ENCODE assay signal across 10 cellular contexts in genomic region chr11:121372671-121373429, GRCh38.
A peak's percentile ranks its signal among the peaks of the same experiment; 100 is the strongest.
DNase-seq lines count a peak whose midpoint lies in the region; ATAC-seq and TF ChIP-seq lines count a peak whose summit lies in the region.
"Had no signal": no experiment of that assay in that cellular context is flagged by ENCODE, and none has a peak within 500 bp of the region (broad histone marks: within the 10 kb centered on the region; RNA-seq: fewer than 3 reads in every experiment).

No MANE protein-coding gene starts in this region.

- H3K4me3 ChIP-seq in PC-9 (no peak overlapping the region), lower leg skin (ENCODE audit: low read depth, poor library complexity, severe bottlenecking) (no peak overlapping the region)

- BruUV-seq in PC-9 (replicated peaks; lab: Mats Ljungman, UMichigan): no TSS peak

- DNase-seq in activated naive CD4-positive, alpha-beta T cell treated with anti-CD3 and anti-CD28 coated beads for 36 hours: peak; percentile 26
- DNase-seq in activated naive CD4-positive, alpha-beta T cell treated with anti-CD3 and anti-CD28 coated beads, Interleukin-2, amount 50 U/mL, for 16 hours: no peak
- DNase-seq in NAMALWA (ENCODE audit: low spot score): peak; percentile 53
- no peak for DNase-seq in PC-9
- DNase-seq in ecto neural progenitor cell (ENCODE audit: low spot score): no peak
- DNase-seq in lower leg skin (ENCODE audit: low spot score in 2 of 2): no peak
- DNase-seq: hypothalamus, NCI-H1436 had no signal

- no peaks in the 10 kb centered on the region for H3K9me3 ChIP-seq in PC-9 (ENCODE audit: insufficient read depth, low read depth)

- no peak overlapping the region for H2AFZ ChIP-seq in PC-9

- no peaks in the 10 kb centered on the region for H3F3A ChIP-seq in PC-9 (ENCODE audit: insufficient read depth, low read depth)

- H3K27me3 Mint-ChIP-seq in activated naive CD4-positive, alpha-beta T cell treated with anti-CD3 and anti-CD28 coated beads for 36 hours (ENCODE audit: low read depth): no peaks in the 10 kb centered on the region
- no peaks in the 10 kb centered on the region for H3K27me3 Mint-ChIP-seq in stimulated activated memory B cell treated with anti-CD40 and anti-IgM and Interleukin-4, amounts not matched to agents 10 μg/mL and 1 μg/mL and 100 μg/mL, for 72 hours

- POLR2A ChIA-PET in PC-9 (lab: Charles Lee; ENCODE audit: unreplicated experiment): no interaction called here

- 87 to 94% methylated on average over 7 of the region's 7 CpGs for WGBS in lower leg skin, 2 donors

- CTCF ChIA-PET in activated naive CD4-positive, alpha-beta T cell treated with anti-CD3 and anti-CD28 coated beads for 36 hours (lab: Charles Lee): interaction anchor here (0.8 to 0.9 kb wide), 2 partner anchors 10 to 37 kb away, joined by 3 read pairs; no protein-coding TSS in a partner anchor
- CTCF ChIA-PET in PC-9 (lab: Charles Lee): no interaction called here

- TF ChIP-seq POLR2A in lower leg skin (IDR thresholded peaks at IDR 0.05): no peak

- no peaks in the 10 kb centered on the region for H3K36me3 Mint-ChIP-seq in activated naive CD4-positive, alpha-beta T cell treated with anti-CD3 and anti-CD28 coated beads for 36 hours (ENCODE audit: low read depth)
- no peaks in the 10 kb centered on the region for H3K36me3 Mint-ChIP-seq in stimulated activated memory B cell treated with anti-CD40 and anti-IgM and Interleukin-4, amounts not matched to agents 10 μg/mL and 1 μg/mL and 100 μg/mL, for 72 hours

- H3K79me2 ChIP-seq in PC-9 (ENCODE audit: low read depth): no peaks in the 10 kb centered on the region

- peak; percentile 79 for ATAC-seq in HG02610 (IDR thresholded peaks at IDR 0.05; ENCODE audit: unreplicated experiment)
- peak; percentile 90 for ATAC-seq in stimulated activated memory B cell treated with anti-CD40 and anti-IgM and Interleukin-4, amounts not matched to agents 10 μg/mL and 1 μg/mL and 100 μg/mL, for 72 hours

- no peaks in the 10 kb centered on the region for H3K36me3 ChIP-seq in PC-9 (ENCODE audit: low read depth)

- H3K9me3 Mint-ChIP-seq in activated naive CD4-positive, alpha-beta T cell treated with anti-CD3 and anti-CD28 coated beads for 36 hours: peaks cover 1% of the 10 kb centered on the region
- H3K9me3 Mint-ChIP-seq in stimulated activated memory B cell treated with anti-CD40 and anti-IgM and Interleukin-4, amounts not matched to agents 10 μg/mL and 1 μg/mL and 100 μg/mL, for 72 hours: no peaks in the 10 kb centered on the region

- H3K27me3 ChIP-seq in PC-9 (ENCODE audit: insufficient read depth, low read depth): peaks cover 73% of the 10 kb centered on the region

- no peaks in the 10 kb centered on the region for H3K9me2 ChIP-seq in PC-9 (ENCODE audit: insufficient read depth)

- no peaks in the 10 kb centered on the region for H3K4me1 ChIP-seq in PC-9 (replicated peaks; ENCODE audit: insufficient read depth)

- H3K4me1 Mint-ChIP-seq in activated naive CD4-positive, alpha-beta T cell treated with anti-CD3 and anti-CD28 coated beads for 36 hours (ENCODE audit: low read depth): peaks cover 73% of the 10 kb centered on the region
- H3K4me1 Mint-ChIP-seq in stimulated activated memory B cell treated with anti-CD40 and anti-IgM and Interleukin-4, amounts not matched to agents 10 μg/mL and 1 μg/mL and 100 μg/mL, for 72 hours: peaks cover 49% of the 10 kb centered on the region

- TF ChIP-seq CTCF in PC-9 (conservative IDR thresholded peaks at IDR 0.05) (no peak), lower leg skin (IDR thresholded peaks at IDR 0.05) (no peak)

- intact Hi-C loops in activated naive CD4-positive, alpha-beta T cell treated with anti-CD3 and anti-CD28 coated beads for 36 hours (cut with micrococcal nuclease): loop anchor here (1.0 to 2.0 kb wide), 2 partner anchors 38 to 71 kb away; no protein-coding TSS in a partner anchor
- intact Hi-C loops in PC-9 (cut with micrococcal nuclease; ENCODE audit: unreplicated experiment) (no loop called here), lower leg skin (cut with DNase I; ENCODE audit: low total_unique reads) (no loop called here)

- H3K4me3 Mint-ChIP-seq in activated naive CD4-positive, alpha-beta T cell treated with anti-CD3 and anti-CD28 coated beads for 36 hours: peak overlapping the region; percentile 17
- H3K4me3 Mint-ChIP-seq in stimulated activated memory B cell treated with anti-CD40 and anti-IgM and Interleukin-4, amounts not matched to agents 10 μg/mL and 1 μg/mL and 100 μg/mL, for 72 hours: peak overlapping the region; percentile 67

- H3K27ac Mint-ChIP-seq in activated naive CD4-positive, alpha-beta T cell treated with anti-CD3 and anti-CD28 coated beads for 36 hours: no peak overlapping the region
- H3K27ac Mint-ChIP-seq in stimulated activated memory B cell treated with anti-CD40 and anti-IgM and Interleukin-4, amounts not matched to agents 10 μg/mL and 1 μg/mL and 100 μg/mL, for 72 hours: peak overlapping the region; percentile 82

- H3K27ac ChIP-seq in PC-9: no peak overlapping the region

- no peaks in the 10 kb centered on the region for H4K20me1 ChIP-seq in PC-9 (ENCODE audit: insufficient read depth)

- H3K4me2 ChIP-seq in PC-9: no peak overlapping the region

Comparison
In these comparisons a context has a peak if more than half of its experiments do, and no peak if none do; other contexts are left out.
1. DNase-seq: peak in activated naive CD4-positive, alpha-beta T cell treated with anti-CD3 and anti-CD28 coated beads for 36 hours (single experiment) and NAMALWA (single experiment); none in activated naive CD4-positive, alpha-beta T cell treated with anti-CD3 and anti-CD28 coated beads, Interleukin-2, amount 50 U/mL, for 16 hours (single experiment), PC-9 (0 of 2), ecto neural progenitor cell (single experiment) and lower leg skin (0 of 2).